18 cellular contexts compared by ENCODE assay signal in genomic region chr18:8757598-8757997, GRCh38. TPM values are rescaled to one million over a fixed set of nuclear protein-coding genes. Genes with fewer than 3 reads are reported as not detected.
DNase-seq lines count a peak whose midpoint lies in the region; ATAC-seq and TF ChIP-seq lines count a peak whose summit lies in the region.
"Had no signal": no experiment of that assay in that cellular context is flagged by ENCODE, and none has a peak within 500 bp of the region (broad histone marks: within the 10 kb centered on the region; RNA-seq: fewer than 3 reads in every experiment).

No MANE protein-coding gene starts in this region.

- ATAC-seq in T-helper 17 cell (no peak), foreskin keratinocyte (no peak), HG03045 (IDR thresholded peaks at IDR 0.05; ENCODE audit: unreplicated experiment) (no peak), GM21576 (IDR thresholded peaks at IDR 0.05; ENCODE audit: unreplicated experiment) (no peak)
- ATAC-seq in stimulated activated effector memory CD8-positive, alpha-beta T cell treated with anti-CD3 and anti-CD28 coated beads, Interleukin-12 subunit alpha, Interleukin-12 subunit beta, amount 100 ng/mL, for 72 hours = no peak
- ATAC-seq: GM23338, HepG2, Right ventricle myocardium inferior had no signal

- H3K4me3 Mint-ChIP-seq in HFFc6 (no peak overlapping the region), T-helper 17 cell (peak overlapping the region; percentile 21)
- H3K4me3 Mint-ChIP-seq in activated T-helper 1 cell treated with anti-CD3 and anti-CD28 coated beads, Interleukin-12 subunit alpha, Interleukin-12 subunit beta, Interleukin-2, Interleukin-4 antibody, amounts not matched to agents 30 ng/mL and 10 ng/mL and 1 ng/mL, durations not matched to agents 14 hours and 24 hours and 36 hours = no peak overlapping the region
- H3K4me3 Mint-ChIP-seq in stimulated activated effector memory CD8-positive, alpha-beta T cell treated with anti-CD3 and anti-CD28 coated beads, Interleukin-12 subunit alpha, Interleukin-12 subunit beta, amount 100 ng/mL, for 72 hours = no peak overlapping the region
- H3K4me3 Mint-ChIP-seq: CD4-positive, CD25-positive, alpha-beta regulatory T cell; GM23338 had no signal

- peak overlapping the region; percentile 76 for H3K27ac ChIP-seq in foreskin keratinocyte

- H3K4me1 ChIP-seq in foreskin keratinocyte = peaks cover 23% of the 10 kb centered on the region
- H3K4me1 ChIP-seq: Caco-2 had no signal

- H3K27me3 Mint-ChIP-seq in HFFc6 (ENCODE audit: insufficient read depth) = peaks cover 2% of the 10 kb centered on the region; the same call in 1 of the 2 replicates
- H3K27me3 Mint-ChIP-seq in T-helper 17 cell = no peaks in the 10 kb centered on the region
- H3K27me3 Mint-ChIP-seq in activated T-helper 1 cell treated with anti-CD3 and anti-CD28 coated beads, Interleukin-12 subunit alpha, Interleukin-12 subunit beta, Interleukin-2, Interleukin-4 antibody, amounts not matched to agents 30 ng/mL and 10 ng/mL and 1 ng/mL, durations not matched to agents 14 hours and 24 hours and 36 hours (ENCODE audit: insufficient read depth) = peaks cover 26% of the 10 kb centered on the region
- H3K27me3 Mint-ChIP-seq: CD4-positive, CD25-positive, alpha-beta regulatory T cell had no signal

- H3K4me1 Mint-ChIP-seq in HFFc6 (ENCODE audit: low read depth) (peaks cover 61% of the 10 kb centered on the region), T-helper 17 cell (peaks cover 41% of the 10 kb centered on the region)
- H3K4me1 Mint-ChIP-seq in activated T-helper 1 cell treated with anti-CD3 and anti-CD28 coated beads, Interleukin-12 subunit alpha, Interleukin-12 subunit beta, Interleukin-2, Interleukin-4 antibody, amounts not matched to agents 30 ng/mL and 10 ng/mL and 1 ng/mL, durations not matched to agents 14 hours and 24 hours and 36 hours (ENCODE audit: low read depth) = peaks cover 24% of the 10 kb centered on the region
- H3K4me1 Mint-ChIP-seq in stimulated activated effector memory CD8-positive, alpha-beta T cell treated with anti-CD3 and anti-CD28 coated beads, Interleukin-12 subunit alpha, Interleukin-12 subunit beta, amount 100 ng/mL, for 72 hours = peaks cover 22% of the 10 kb centered on the region

- no peaks in the 10 kb centered on the region for H3K9me3 ChIP-seq in T-helper 17 cell (ENCODE audit: control insufficient read depth, low read length, poor library complexity, severe bottlenecking)

- H3K27ac Mint-ChIP-seq in HFFc6 (peak overlapping the region; percentile 24), T-helper 17 cell (no peak overlapping the region)
- H3K27ac Mint-ChIP-seq in activated T-helper 1 cell treated with anti-CD3 and anti-CD28 coated beads, Interleukin-12 subunit alpha, Interleukin-12 subunit beta, Interleukin-2, Interleukin-4 antibody, amounts not matched to agents 30 ng/mL and 10 ng/mL and 1 ng/mL, durations not matched to agents 14 hours and 24 hours and 36 hours = no peak overlapping the region
- no peak overlapping the region for H3K27ac Mint-ChIP-seq in stimulated activated effector memory CD8-positive, alpha-beta T cell treated with anti-CD3 and anti-CD28 coated beads, Interleukin-12 subunit alpha, Interleukin-12 subunit beta, amount 100 ng/mL, for 72 hours
- H3K27ac Mint-ChIP-seq: CD4-positive, CD25-positive, alpha-beta regulatory T cell; GM23338 had no signal

- no peaks in the 10 kb centered on the region for H3K9me3 Mint-ChIP-seq in HFFc6
- peaks cover 13% of the 10 kb centered on the region for H3K9me3 Mint-ChIP-seq in activated T-helper 1 cell treated with anti-CD3 and anti-CD28 coated beads, Interleukin-12 subunit alpha, Interleukin-12 subunit beta, Interleukin-2, Interleukin-4 antibody, amounts not matched to agents 30 ng/mL and 10 ng/mL and 1 ng/mL, durations not matched to agents 14 hours and 24 hours and 36 hours
- H3K9me3 Mint-ChIP-seq in stimulated activated effector memory CD8-positive, alpha-beta T cell treated with anti-CD3 and anti-CD28 coated beads, Interleukin-12 subunit alpha, Interleukin-12 subunit beta, amount 100 ng/mL, for 72 hours = peaks cover 8% of the 10 kb centered on the region

- TF ChIP-seq CTCF in HFFc6 (IDR thresholded peaks at IDR 0.05) = no peak
- TF ChIP-seq CTCF in foreskin keratinocyte (conservative IDR thresholded peaks at IDR 0.05) = no peak

- peaks cover 67% of the 10 kb centered on the region for H3K36me3 Mint-ChIP-seq in HFFc6 (ENCODE audit: low read depth)
- H3K36me3 Mint-ChIP-seq in T-helper 17 cell (ENCODE audit: low read depth) = no peaks in the 10 kb centered on the region
- no peaks in the 10 kb centered on the region for H3K36me3 Mint-ChIP-seq in activated T-helper 1 cell treated with anti-CD3 and anti-CD28 coated beads, Interleukin-12 subunit alpha, Interleukin-12 subunit beta, Interleukin-2, Interleukin-4 antibody, amounts not matched to agents 30 ng/mL and 10 ng/mL and 1 ng/mL, durations not matched to agents 14 hours and 24 hours and 36 hours (ENCODE audit: low read depth)
- H3K36me3 Mint-ChIP-seq in stimulated activated effector memory CD8-positive, alpha-beta T cell treated with anti-CD3 and anti-CD28 coated beads, Interleukin-12 subunit alpha, Interleukin-12 subunit beta, amount 100 ng/mL, for 72 hours = no peaks in the 10 kb centered on the region
- H3K36me3 Mint-ChIP-seq: CD4-positive, CD25-positive, alpha-beta regulatory T cell had no signal

- intact Hi-C loops in activated T-helper 1 cell treated with anti-CD3 and anti-CD28 coated beads, Interleukin-12 subunit alpha, Interleukin-12 subunit beta, Interleukin-2, Interleukin-4 antibody, amounts not matched to agents 30 ng/mL and 10 ng/mL and 1 ng/mL, durations not matched to agents 14 hours and 24 hours and 36 hours (cut with micrococcal nuclease) = no loop called here

- DNase-seq in HFFc6 = no peak
- DNase-seq in T-helper 17 cell = no peak
- peak in 1 of 2 donors; percentile 39 for DNase-seq in foreskin keratinocyte
- no peak for DNase-seq in activated T-helper 1 cell treated with anti-CD3 and anti-CD28 coated beads, Interleukin-12 subunit alpha, Interleukin-12 subunit beta, Interleukin-2, Interleukin-4 antibody, amounts not matched to agents 30 ng/mL and 10 ng/mL and 1 ng/mL, durations not matched to agents 14 hours and 24 hours and 36 hours (ENCODE audit: low spot score)
- DNase-seq in stimulated activated effector memory CD8-positive, alpha-beta T cell treated with anti-CD3 and anti-CD28 coated beads, Interleukin-12 subunit alpha, Interleukin-12 subunit beta, amount 100 ng/mL, for 72 hours (ENCODE audit: low spot score in 2 of 2) = no peak
- DNase-seq: ACHN; Caco-2; CD4-positive, CD25-positive, alpha-beta regulatory T cell; GDM1; NCI-H1417 treated with DMSO at 0.1 percent for 48 hours; NCI-H1930; NCI-H345; NCI-H526 had no signal

- no peaks in the 10 kb centered on the region for H3K27me3 ChIP-seq in foreskin keratinocyte

RNA-seq across cellular contexts. Expression of gene MTCL1, which starts 52.2 kb away (rescaled TPM):
- 10 to 100 TPM; 47.2 to 59.7 (median 55.3) TPM for total RNA-seq in HFFc6 (2021; fragmentation: NEBNext Ultra II Directional; extraction: Animal tissue kit (Norgen Biotek cat#: 25700))
- total RNA-seq in T-helper 17 cell (1 to 10 TPM in 1 of 2 donors, under 1 TPM in 1; 0.22 to 2.1 TPM), foreskin keratinocyte (24.4 and 28.8 TPM in 2 replicates)
- polyA plus RNA-seq in foreskin keratinocyte = 6.9 and 8.4 TPM in 2 replicates
- total RNA-seq in activated T-helper 1 cell treated with anti-CD3 and anti-CD28 coated beads, Interleukin-12 subunit alpha, Interleukin-12 subunit beta, Interleukin-2, Interleukin-4 antibody, amounts not matched to agents 30 ng/mL and 10 ng/mL and 1 ng/mL, durations not matched to agents 14 hours and 24 hours and 36 hours = 0.20 and 0.80 TPM in 2 replicates
- polyA plus RNA-seq: CD4-positive, CD25-positive, alpha-beta regulatory T cell had no signal
